Comparison of ENCODE assay signal across 1 cellular context in genomic region chr9:136712690-136713554, GRCh38.
A peak's percentile ranks its signal among the peaks of the same experiment; 100 is the strongest.
TF ChIP-seq lines count a peak whose summit lies in the region.

No MANE protein-coding gene starts in this region.

TF ChIP-seq in K562, 482 proteins besides CTCF, POLR2A, EP300 and RAD21:
- TF ChIP-seq RBFOX2 (IDR thresholded peaks at IDR 0.05; ENCODE audit: low read depth, low read length) (peak; percentile 45), FOXM1 (IDR thresholded peaks at IDR 0.05; ENCODE audit: low read depth) (no peak), FOXM1 (CRISPR knock-in tag; IDR thresholded peaks at IDR 0.05; ENCODE audit: low read depth) (no peak), JUN (IDR thresholded peaks at IDR 0.05; ENCODE audit: borderline replicate concordance, low read depth, low read length) (no peak), JUN (CRISPR knock-in tag; IDR thresholded peaks at IDR 0.05; ENCODE audit: borderline replicate concordance) (peak; percentile 58; the same call in 1 of the 2 replicates), C11orf30 (IDR thresholded peaks at IDR 0.05; ENCODE audit: low read depth) (no peak), ZBTB7A (IDR thresholded peaks at IDR 0.05; ENCODE audit: borderline replicate concordance, control insufficient read depth, low read depth, low read length) (peak; percentile 68; the same call in 1 of the 2 replicates), ESRRA (IDR thresholded peaks at IDR 0.05; ENCODE audit: borderline replicate concordance, low read depth) (peak; percentile 83), BCOR (IDR thresholded peaks at IDR 0.05) (no peak), USF1 (CRISPR knock-in tag; IDR thresholded peaks at IDR 0.05) (peak; percentile 38; the same call in 1 of the 2 replicates), TFAP4 (CRISPR knock-in tag; IDR thresholded peaks at IDR 0.05; ENCODE audit: borderline replicate concordance) (0 out of 2 replicates have a peak, but pooled peaks have one; percentile 13), ZNF316 (IDR thresholded peaks at IDR 0.05) (no peak), TGIF2 (CRISPR knock-in tag; IDR thresholded peaks at IDR 0.05) (no peak), ZFX (CRISPR knock-in tag; IDR thresholded peaks at IDR 0.05) (peak; percentile 32), UBTF (IDR thresholded peaks at IDR 0.05; ENCODE audit: borderline replicate concordance in 1 of 2, low read depth in 2 of 2, low read length in 2 of 2) (0 out of 4 replicates have a peak, but pooled peaks of 1 of the 2 experiments have one; percentile 9), ZNF592 (IDR thresholded peaks at IDR 0.05) (no peak), TAF1 (IDR thresholded peaks at IDR 0.05; ENCODE audit: control insufficient read depth, extremely low read depth, insufficient read depth, low read length, severe bottlenecking) (peak; percentile 3)
